18 cellular contexts compared by ENCODE assay signal in genomic region chr4:123233409-123233808, GRCh38.
DNase-seq lines count a peak whose midpoint lies in the region; ATAC-seq, FAIRE-seq and TF ChIP-seq lines count a peak whose summit lies in the region.
"Had no signal": no experiment of that assay in that cellular context is flagged by ENCODE, and none has a peak within 500 bp of the region (broad histone marks: within the 10 kb centered on the region; RNA-seq: fewer than 3 reads in every experiment).

No MANE protein-coding gene starts in this region.

- H4K20me1 ChIP-seq in endothelial cell of umbilical vein (replicated peaks; ENCODE audit: control insufficient read depth, extremely low read depth, insufficient read depth, low read length) (no peaks in the 10 kb centered on the region), smooth muscle cell (ENCODE audit: low read depth) (no peaks in the 10 kb centered on the region)

- dilution Hi-C loops in endothelial cell of umbilical vein (cut with MboI; ENCODE audit: extremely low pct_ligation_motif_present, low sequenced_read_pairs) = no loop called here

- H3K36me3 ChIP-seq in endothelial cell of umbilical vein (ENCODE audit: control insufficient read depth in 2 of 2, extremely low read depth in 1 of 2, insufficient read depth in 2 of 2, low read length in 2 of 2) = no peaks in the 10 kb centered on the region
- no peaks in the 10 kb centered on the region for H3K36me3 ChIP-seq in smooth muscle cell (ENCODE audit: low read depth)
- H3K36me3 ChIP-seq: adrenal gland, suprapubic skin had no signal

- TF ChIP-seq CTCF in endothelial cell of umbilical vein (IDR thresholded peaks at IDR 0.05; ENCODE audit: extremely low read depth in 1 of 2, insufficient read depth in 1 of 2, low read depth in 1 of 2, low read length in 2 of 2) (no peak), smooth muscle cell (IDR thresholded peaks at IDR 0.05; ENCODE audit: borderline replicate concordance, insufficient read depth, poor library complexity, severe bottlenecking) (no peak)

- no peak overlapping the region for H3K27ac Mint-ChIP-seq in activated T-helper 2 cell treated with anti-CD3 and anti-CD28 coated beads, Interferon-gamma antibody, Interleukin-2, Interleukin-4, amounts not matched to agents 10 μg/mL and 5 μg/mL and 100 μg/mL, durations not matched to agents 14 hours and 24 hours and 36 hours
- H3K27ac Mint-ChIP-seq: T-helper 2 cell treated with Interferon-gamma antibody and Interleukin-4, amounts not matched to agents 5 μg/mL and 100 μg/mL, for 36 hours had no signal

- H3K4me1 Mint-ChIP-seq in activated T-helper 2 cell treated with anti-CD3 and anti-CD28 coated beads, Interferon-gamma antibody, Interleukin-2, Interleukin-4, amounts not matched to agents 10 μg/mL and 5 μg/mL and 100 μg/mL, durations not matched to agents 14 hours and 24 hours and 36 hours (ENCODE audit: low read depth) = no peaks in the 10 kb centered on the region

- FAIRE-seq in endothelial cell of umbilical vein (lab: Jason Lieb, UNC) = peak; percentile 79
- FAIRE-seq: frontal cortex had no signal

- peaks cover 6% of the 10 kb centered on the region for H3K4me1 ChIP-seq in endothelial cell of umbilical vein (ENCODE audit: control insufficient read depth, extremely low read depth, insufficient read depth, low read length)
- H3K4me1 ChIP-seq in smooth muscle cell (ENCODE audit: low read depth) = peaks cover 20% of the 10 kb centered on the region
- H3K4me1 ChIP-seq: suprapubic skin had no signal

- H3K9me3 ChIP-seq in endothelial cell of umbilical vein (replicated peaks; ENCODE audit: control insufficient read depth, insufficient read depth, low read length) (no peaks in the 10 kb centered on the region), smooth muscle cell (replicated peaks; ENCODE audit: low read depth) (no peaks in the 10 kb centered on the region)
- H3K9me3 ChIP-seq: adrenal gland, suprapubic skin had no signal

- H3K9me1 ChIP-seq in endothelial cell of umbilical vein (replicated peaks; ENCODE audit: control insufficient read depth, extremely low read depth, insufficient read depth, low read length) = no peaks in the 10 kb centered on the region

- H3K9me3 Mint-ChIP-seq in activated T-helper 2 cell treated with anti-CD3 and anti-CD28 coated beads, Interferon-gamma antibody, Interleukin-2, Interleukin-4, amounts not matched to agents 10 μg/mL and 5 μg/mL and 100 μg/mL, durations not matched to agents 14 hours and 24 hours and 36 hours = no peaks in the 10 kb centered on the region
- H3K9me3 Mint-ChIP-seq: T-helper 2 cell treated with Interferon-gamma antibody and Interleukin-4, amounts not matched to agents 5 μg/mL and 100 μg/mL, for 36 hours had no signal

- H3K79me2 ChIP-seq in endothelial cell of umbilical vein (ENCODE audit: control insufficient read depth, insufficient read depth, low read length) (no peaks in the 10 kb centered on the region), smooth muscle cell (ENCODE audit: low read depth) (no peaks in the 10 kb centered on the region)

- H3K4me3 Mint-ChIP-seq in activated T-helper 2 cell treated with anti-CD3 and anti-CD28 coated beads, Interferon-gamma antibody, Interleukin-2, Interleukin-4, amounts not matched to agents 10 μg/mL and 5 μg/mL and 100 μg/mL, durations not matched to agents 14 hours and 24 hours and 36 hours (ENCODE audit: low read depth) = no peak overlapping the region
- H3K4me3 Mint-ChIP-seq: T-helper 2 cell treated with Interferon-gamma antibody and Interleukin-4, amounts not matched to agents 5 μg/mL and 100 μg/mL, for 36 hours had no signal

- POLR2A ChIA-PET in endothelial cell of umbilical vein (lab: Charles Lee) = no interaction called here

- H3K4me3 ChIP-seq in endothelial cell of umbilical vein (replicated peaks in 1 of 3; ENCODE audit: insufficient read depth in 1 of 3, low read depth in 1 of 3, low read length in 3 of 3) (no peak overlapping the region), smooth muscle cell (no peak overlapping the region)
- H3K4me3 ChIP-seq: adrenal gland, GM23248, suprapubic skin had no signal

- H2AFZ ChIP-seq in endothelial cell of umbilical vein (ENCODE audit: low read depth, low read length) (no peak overlapping the region), smooth muscle cell (ENCODE audit: low read depth) (no peak overlapping the region)
- H2AFZ ChIP-seq: GM23248 had no signal

- H3F3A ChIP-seq in smooth muscle cell (ENCODE audit: low read depth) = peaks cover 3% of the 10 kb centered on the region

- BruUV-seq in endothelial cell of umbilical vein (replicated peaks; lab: Mats Ljungman, UMichigan) = no TSS peak

- no peaks in the 10 kb centered on the region for H3K36me3 Mint-ChIP-seq in activated T-helper 2 cell treated with anti-CD3 and anti-CD28 coated beads, Interferon-gamma antibody, Interleukin-2, Interleukin-4, amounts not matched to agents 10 μg/mL and 5 μg/mL and 100 μg/mL, durations not matched to agents 14 hours and 24 hours and 36 hours (ENCODE audit: low read depth)

- H3K27ac ChIP-seq in endothelial cell of umbilical vein (ENCODE audit: insufficient read depth, low read depth, low read length) (no peak overlapping the region), smooth muscle cell (ENCODE audit: low read depth) (peak overlapping the region; percentile 32)
- H3K27ac ChIP-seq: adrenal gland, KMS-11, suprapubic skin had no signal

- no peaks in the 10 kb centered on the region for H3K27me3 Mint-ChIP-seq in activated T-helper 2 cell treated with anti-CD3 and anti-CD28 coated beads, Interferon-gamma antibody, Interleukin-2, Interleukin-4, amounts not matched to agents 10 μg/mL and 5 μg/mL and 100 μg/mL, durations not matched to agents 14 hours and 24 hours and 36 hours (ENCODE audit: low read depth)

- DNase-seq in Kasumi-1 (lab: John Stamatoyannopoulos, UW) (peak; percentile 42 to 61), SKM-1 (lab: John Stamatoyannopoulos, UW; ENCODE audit: unreplicated experiment) (peak; percentile 57), endothelial cell of umbilical vein (ENCODE audit: low read depth, low spot score) (peak; percentile 87), smooth muscle cell (lab: John Stamatoyannopoulos, UW; ENCODE audit: unreplicated experiment) (no peak), COLO829 (ENCODE audit: low spot score) (no peak)
- DNase-seq in stimulated activated naive CD8-positive, alpha-beta T cell treated with anti-CD3 and anti-CD28 coated beads, Interleukin-15, Interleukin-2, amounts not matched to agents 100 U/mL and 50 U/mL, for 24 hours = no peak
- DNase-seq in activated T-helper 2 cell treated with anti-CD3 and anti-CD28 coated beads, Interferon-gamma antibody, Interleukin-2, Interleukin-4, amounts not matched to agents 10 μg/mL and 5 μg/mL and 100 μg/mL, durations not matched to agents 14 hours and 24 hours and 36 hours (ENCODE audit: low spot score) = no peak
- DNase-seq: activated effector memory CD4-positive, alpha-beta T cell treated with Interleukin-2 at 50 U/mL for 16 hours; adrenal gland; GM23248; left colon; NCI-H1417 treated with DMSO at 0.1 percent for 48 hours; NCI-H2171 treated with DMSO at 0.1 percent for 48 hours; stimulated activated CD4-positive, alpha-beta T cell treated with anti-CD3 and anti-CD28 coated beads, Interleukin-4, amount 100 ng/mL, for 1 hour had no signal

- CTCF ChIA-PET in endothelial cell of umbilical vein (lab: Charles Lee) = interaction anchor here (0.7 to 2.2 kb wide), 11 partner anchors 11 to 1028 kb away, joined by 3 to 8 read pairs (median 3); no protein-coding TSS in a partner anchor

- no peak for TF ChIP-seq POLR2A in endothelial cell of umbilical vein (IDR thresholded peaks at IDR 0.05; ENCODE audit: low read depth, low read length)

- intact Hi-C loops in endothelial cell of umbilical vein (cut with micrococcal nuclease) = no loop called here
- intact Hi-C loops in activated T-helper 2 cell treated with anti-CD3 and anti-CD28 coated beads, Interferon-gamma antibody, Interleukin-2, Interleukin-4, amounts not matched to agents 10 μg/mL and 5 μg/mL and 100 μg/mL, durations not matched to agents 14 hours and 24 hours and 36 hours (cut with micrococcal nuclease) = no loop called here

- H3K9ac ChIP-seq in endothelial cell of umbilical vein (replicated peaks; ENCODE audit: extremely low read depth, insufficient read depth, low read length) (no peak overlapping the region), smooth muscle cell (ENCODE audit: low read depth) (no peak overlapping the region)
- H3K9ac ChIP-seq: GM23248, KMS-11 had no signal

- H3K4me2 ChIP-seq in endothelial cell of umbilical vein (ENCODE audit: insufficient read depth, low read length) = peak overlapping the region; percentile 31
- no peak overlapping the region for H3K4me2 ChIP-seq in smooth muscle cell
- H3K4me2 ChIP-seq: KMS-11 had no signal

- no peaks in the 10 kb centered on the region for H3K27me3 ChIP-seq in endothelial cell of umbilical vein (ENCODE audit: control insufficient read depth in 2 of 2, insufficient read depth in 2 of 2, low read length in 2 of 2)
- no peaks in the 10 kb centered on the region for H3K27me3 ChIP-seq in smooth muscle cell (ENCODE audit: low read depth)
- H3K27me3 ChIP-seq: adrenal gland, suprapubic skin had no signal

- no peak for ATAC-seq in stimulated activated naive CD8-positive, alpha-beta T cell treated with anti-CD3 and anti-CD28 coated beads, Interleukin-15, Interleukin-2, amounts not matched to agents 100 U/mL and 50 U/mL, for 24 hours
- ATAC-seq: left colon had no signal

TF ChIP-seq in endothelial cell of umbilical vein, 7 proteins besides CTCF, POLR2A, EP300 and RAD21:
- no peak for TF ChIP-seq MAX (IDR thresholded peaks at IDR 0.05; ENCODE audit: insufficient read depth, insufficient read length)
- TF ChIP-seq JUN (IDR thresholded peaks at IDR 0.05; ENCODE audit: borderline replicate concordance, insufficient read depth, insufficient read length, low read depth) = no peak

Comparison
In these comparisons a context has a peak if more than half of its experiments do, and no peak if none do; other contexts are left out.
1. DNase-seq: peak in Kasumi-1 (2 of 2), SKM-1 (single experiment) and endothelial cell of umbilical vein (single experiment); none in smooth muscle cell (single experiment), stimulated activated naive CD8-positive, alpha-beta T cell treated with anti-CD3 and anti-CD28 coated beads, Interleukin-15, Interleukin-2, amounts not matched to agents 100 U/mL and 50 U/mL, for 24 hours (single experiment), COLO829 (single experiment) and activated T-helper 2 cell treated with anti-CD3 and anti-CD28 coated beads, Interferon-gamma antibody, Interleukin-2, Interleukin-4, amounts not matched to agents 10 μg/mL and 5 μg/mL and 100 μg/mL, durations not matched to agents 14 hours and 24 hours and 36 hours (single experiment).